Comparison of ENCODE assay signal across 1 cellular context in the genomic region with DNA sequence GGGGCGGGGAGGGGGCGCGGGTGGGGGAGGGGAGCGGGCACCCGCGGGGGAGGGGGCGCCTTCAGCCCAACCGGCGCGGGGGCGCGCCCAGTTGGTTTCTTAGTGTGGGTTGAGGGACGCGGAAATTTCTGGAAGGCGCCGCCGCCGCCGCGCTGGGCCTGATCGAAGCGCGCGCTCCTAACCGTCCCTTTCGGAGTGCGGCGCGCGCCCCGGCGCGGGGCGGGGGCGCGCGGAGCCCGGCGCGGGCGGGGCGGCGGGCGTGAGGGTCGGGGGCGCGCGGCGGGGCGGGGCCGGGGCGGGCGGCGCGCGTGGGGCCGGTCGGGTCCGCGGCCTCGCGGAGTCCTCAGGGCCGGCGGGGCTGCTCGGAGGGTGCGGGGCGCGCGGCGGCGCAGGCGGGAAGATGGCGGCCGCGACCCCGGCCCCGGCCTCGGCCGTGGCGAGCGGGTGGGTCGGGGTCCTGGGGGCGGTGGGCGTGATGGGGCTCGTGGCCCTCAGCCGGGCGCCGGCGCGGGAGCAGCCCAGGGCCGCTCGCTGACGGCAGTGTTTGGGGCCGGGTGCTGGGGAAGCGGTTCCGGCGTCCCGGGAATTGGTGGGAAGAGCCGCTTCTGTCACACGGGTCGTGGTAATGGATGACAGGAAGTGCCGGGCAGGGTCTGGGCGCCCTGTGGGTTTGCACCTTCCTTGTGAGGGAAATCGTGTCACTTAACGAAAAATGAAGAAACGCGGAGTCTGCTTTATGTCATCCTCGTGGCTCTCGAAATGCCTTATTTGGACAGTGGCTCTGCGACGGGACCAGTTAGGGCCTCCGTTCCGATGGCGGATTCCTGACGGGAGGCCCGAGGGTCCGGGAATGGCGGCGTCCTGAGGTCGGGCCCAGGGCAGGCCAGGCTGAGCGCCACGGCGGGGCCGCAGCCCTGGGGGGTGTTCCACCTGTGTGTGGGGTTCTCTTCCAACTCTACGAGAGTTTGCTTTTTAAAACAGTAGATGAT.
TF ChIP-seq lines count a peak whose summit lies in the region.

No MANE protein-coding gene starts in this region.

TF ChIP-seq in K562, 482 proteins besides CTCF, POLR2A, EP300 and RAD21 (continued from another document and continues in another):
- no peak for TF ChIP-seq TAF9B (IDR thresholded peaks at IDR 0.05; ENCODE audit: partially characterized antibody)
- TF ChIP-seq SETDB1 (IDR thresholded peaks at IDR 0.05; ENCODE audit: low read length): no peak
- no peak for TF ChIP-seq SP1 (CRISPR knock-in tag; IDR thresholded peaks at IDR 0.05)
- no peak for TF ChIP-seq NR3C1 (CRISPR knock-in tag; IDR thresholded peaks at IDR 0.05)
- TF ChIP-seq, protein P1, sequence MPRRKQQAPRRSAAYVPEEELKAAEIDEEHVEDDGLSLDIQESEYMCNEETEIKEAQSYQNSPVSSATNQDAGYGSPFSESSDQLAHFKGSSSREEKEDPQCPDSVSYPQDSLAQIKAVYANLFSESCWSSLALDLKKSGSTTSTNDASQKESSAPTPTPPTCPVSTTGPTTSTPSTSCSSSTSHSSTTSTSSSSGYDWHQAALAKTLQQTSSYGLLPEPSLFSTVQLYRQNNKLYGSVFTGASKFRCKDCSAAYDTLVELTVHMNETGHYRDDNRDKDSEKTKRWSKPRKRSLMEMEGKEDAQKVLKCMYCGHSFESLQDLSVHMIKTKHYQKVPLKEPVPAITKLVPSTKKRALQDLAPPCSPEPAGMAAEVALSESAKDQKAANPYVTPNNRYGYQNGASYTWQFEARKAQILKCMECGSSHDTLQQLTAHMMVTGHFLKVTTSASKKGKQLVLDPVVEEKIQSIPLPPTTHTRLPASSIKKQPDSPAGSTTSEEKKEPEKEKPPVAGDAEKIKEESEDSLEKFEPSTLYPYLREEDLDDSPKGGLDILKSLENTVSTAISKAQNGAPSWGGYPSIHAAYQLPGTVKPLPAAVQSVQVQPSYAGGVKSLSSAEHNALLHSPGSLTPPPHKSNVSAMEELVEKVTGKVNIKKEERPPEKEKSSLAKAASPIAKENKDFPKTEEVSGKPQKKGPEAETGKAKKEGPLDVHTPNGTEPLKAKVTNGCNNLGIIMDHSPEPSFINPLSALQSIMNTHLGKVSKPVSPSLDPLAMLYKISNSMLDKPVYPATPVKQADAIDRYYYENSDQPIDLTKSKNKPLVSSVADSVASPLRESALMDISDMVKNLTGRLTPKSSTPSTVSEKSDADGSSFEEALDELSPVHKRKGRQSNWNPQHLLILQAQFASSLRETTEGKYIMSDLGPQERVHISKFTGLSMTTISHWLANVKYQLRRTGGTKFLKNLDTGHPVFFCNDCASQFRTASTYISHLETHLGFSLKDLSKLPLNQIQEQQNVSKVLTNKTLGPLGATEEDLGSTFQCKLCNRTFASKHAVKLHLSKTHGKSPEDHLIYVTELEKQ (CRISPR knock-in tag; IDR thresholded peaks at IDR 0.05): no peak
- 0 out of 2 replicates have a peak, but pooled peaks have one; percentile 32 for TF ChIP-seq SIN3B (IDR thresholded peaks at IDR 0.05; ENCODE audit: low read depth)
- no peak for TF ChIP-seq ZNF121 (CRISPR knock-in tag; conservative IDR thresholded peaks at IDR 0.05)
- TF ChIP-seq, protein P2, sequence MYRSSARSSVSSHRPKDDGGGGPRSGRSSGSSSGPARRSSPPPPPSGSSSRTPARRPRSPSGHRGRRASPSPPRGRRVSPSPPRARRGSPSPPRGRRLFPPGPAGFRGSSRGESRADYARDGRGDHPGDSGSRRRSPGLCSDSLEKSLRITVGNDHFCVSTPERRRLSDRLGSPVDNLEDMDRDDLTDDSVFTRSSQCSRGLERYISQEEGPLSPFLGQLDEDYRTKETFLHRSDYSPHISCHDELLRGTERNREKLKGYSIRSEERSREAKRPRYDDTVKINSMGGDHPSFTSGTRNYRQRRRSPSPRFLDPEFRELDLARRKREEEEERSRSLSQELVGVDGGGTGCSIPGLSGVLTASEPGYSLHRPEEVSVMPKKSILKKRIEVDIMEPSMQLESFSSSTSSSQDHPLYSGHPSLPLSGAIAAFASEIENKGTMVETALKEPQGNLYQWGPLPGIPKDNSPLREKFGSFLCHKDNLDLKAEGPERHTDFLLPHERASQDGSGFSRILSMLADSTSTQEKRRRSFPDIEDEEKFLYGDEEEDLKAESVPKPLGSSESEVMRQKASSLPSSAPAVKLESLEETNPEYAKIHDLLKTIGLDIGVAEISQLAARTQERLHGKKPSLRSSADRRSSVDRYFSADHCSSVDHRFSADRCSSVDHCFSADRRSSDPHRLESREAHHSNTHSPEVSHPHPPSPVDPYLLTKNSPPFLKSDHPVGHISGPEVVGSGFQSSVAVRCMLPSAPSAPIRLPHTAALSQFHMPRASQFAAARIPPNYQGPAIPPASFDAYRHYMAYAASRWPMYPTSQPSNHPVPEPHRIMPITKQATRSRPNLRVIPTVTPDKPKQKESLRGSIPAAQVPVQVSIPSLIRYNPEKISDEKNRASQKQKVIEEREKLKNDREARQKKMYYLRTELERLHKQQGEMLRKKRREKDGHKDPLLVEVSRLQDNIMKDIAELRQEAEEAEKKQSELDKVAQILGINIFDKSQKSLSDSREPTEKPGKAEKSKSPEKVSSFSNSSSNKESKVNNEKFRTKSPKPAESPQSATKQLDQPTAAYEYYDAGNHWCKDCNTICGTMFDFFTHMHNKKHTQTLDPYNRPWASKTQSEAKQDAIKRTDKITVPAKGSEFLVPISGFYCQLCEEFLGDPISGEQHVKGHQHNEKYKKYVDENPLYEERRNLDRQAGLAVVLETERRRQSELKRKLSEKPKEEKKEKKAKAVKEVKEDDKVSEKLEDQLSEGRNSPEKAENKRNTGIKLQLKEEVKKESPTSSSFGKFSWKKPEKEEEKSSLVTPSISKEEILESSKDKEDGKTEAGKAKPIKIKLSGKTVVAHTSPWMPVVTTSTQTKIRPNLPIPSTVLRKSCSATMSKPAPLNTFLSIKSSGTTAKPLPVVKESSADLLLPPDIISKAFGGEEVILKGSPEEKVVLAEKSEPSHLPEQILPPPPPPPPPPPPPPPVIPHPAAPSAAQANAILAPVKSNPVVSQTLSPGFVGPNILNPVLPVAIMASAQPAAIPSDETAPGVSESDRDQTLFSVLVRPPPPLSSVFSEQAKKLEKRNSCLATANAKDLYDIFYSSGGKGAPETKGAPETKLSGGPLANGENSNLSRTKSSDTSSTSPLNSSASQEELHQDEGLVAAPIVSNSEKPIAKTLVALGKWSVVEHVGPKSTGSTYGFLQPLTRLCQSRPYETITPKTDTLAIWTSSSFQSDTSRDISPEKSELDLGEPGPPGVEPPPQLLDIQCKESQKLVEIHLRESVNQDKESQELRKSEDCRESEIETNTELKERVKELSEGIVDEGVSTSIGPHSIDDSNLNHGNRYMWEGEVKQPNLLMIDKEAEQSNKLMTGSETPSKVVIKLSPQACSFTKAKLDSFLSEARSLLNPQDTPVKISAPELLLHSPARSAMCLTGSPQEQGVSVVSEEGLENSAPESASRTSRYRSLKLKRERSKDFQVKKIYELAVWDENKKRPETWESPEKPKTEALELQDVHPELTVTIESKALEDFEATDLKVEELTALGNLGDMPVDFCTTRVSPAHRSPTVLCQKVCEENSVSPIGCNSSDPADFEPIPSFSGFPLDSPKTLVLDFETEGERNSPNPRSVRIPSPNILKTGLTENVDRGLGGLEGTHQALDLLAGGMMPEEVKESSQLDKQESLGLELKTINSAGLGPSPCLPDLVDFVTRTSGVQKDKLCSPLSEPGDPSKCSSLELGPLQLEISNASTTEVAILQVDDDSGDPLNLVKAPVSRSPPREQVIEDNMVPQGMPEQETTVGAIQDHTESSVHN (IDR thresholded peaks at IDR 0.05; ENCODE audit: borderline replicate concordance in 1 of 2, low read depth in 1 of 2): no peak
- TF ChIP-seq DMBX1 (CRISPR knock-in tag; IDR thresholded peaks at IDR 0.05; ENCODE audit: borderline replicate concordance): no peak
- TF ChIP-seq, protein P3, sequence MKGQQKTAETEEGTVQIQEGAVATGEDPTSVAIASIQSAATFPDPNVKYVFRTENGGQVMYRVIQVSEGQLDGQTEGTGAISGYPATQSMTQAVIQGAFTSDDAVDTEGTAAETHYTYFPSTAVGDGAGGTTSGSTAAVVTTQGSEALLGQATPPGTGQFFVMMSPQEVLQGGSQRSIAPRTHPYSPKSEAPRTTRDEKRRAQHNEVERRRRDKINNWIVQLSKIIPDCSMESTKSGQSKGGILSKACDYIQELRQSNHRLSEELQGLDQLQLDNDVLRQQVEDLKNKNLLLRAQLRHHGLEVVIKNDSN (CRISPR knock-in tag; IDR thresholded peaks at IDR 0.05): no peak
- no peak for TF ChIP-seq ZNF124 (CRISPR knock-in tag; IDR thresholded peaks at IDR 0.05)
- no peak for TF ChIP-seq CREBBP (IDR thresholded peaks at IDR 0.05; ENCODE audit: low read depth, low read length)
- no peak for TF ChIP-seq POLR2H (tag; IDR thresholded peaks at IDR 0.05; ENCODE audit: low read depth)
- TF ChIP-seq SRSF1 (IDR thresholded peaks at IDR 0.05; ENCODE audit: low read depth, low read length): no peak
- TF ChIP-seq GATAD2A (IDR thresholded peaks at IDR 0.05): no peak
- no peak for TF ChIP-seq ZNF324 (CRISPR knock-in tag; IDR thresholded peaks at IDR 0.05)
- no peak for TF ChIP-seq TAL1 (IDR thresholded peaks at IDR 0.05)
- TF ChIP-seq STAT5A (IDR thresholded peaks at IDR 0.05; ENCODE audit: borderline replicate concordance, low read length): no peak
- TF ChIP-seq POU5F1 (IDR thresholded peaks at IDR 0.05; ENCODE audit: borderline replicate concordance, low read depth, low read length, partially characterized antibody): no peak
- 0 out of 2 replicates have a peak, but pooled peaks have one; percentile 25 for TF ChIP-seq BACH1 (tag; IDR thresholded peaks at IDR 0.05)
- TF ChIP-seq RBM14 (IDR thresholded peaks at IDR 0.05; ENCODE audit: borderline replicate concordance, insufficient read depth, low read depth, low read length): no peak
- no peak for TF ChIP-seq NFXL1 (CRISPR knock-in tag; IDR thresholded peaks at IDR 0.05)
- TF ChIP-seq, protein P4, sequence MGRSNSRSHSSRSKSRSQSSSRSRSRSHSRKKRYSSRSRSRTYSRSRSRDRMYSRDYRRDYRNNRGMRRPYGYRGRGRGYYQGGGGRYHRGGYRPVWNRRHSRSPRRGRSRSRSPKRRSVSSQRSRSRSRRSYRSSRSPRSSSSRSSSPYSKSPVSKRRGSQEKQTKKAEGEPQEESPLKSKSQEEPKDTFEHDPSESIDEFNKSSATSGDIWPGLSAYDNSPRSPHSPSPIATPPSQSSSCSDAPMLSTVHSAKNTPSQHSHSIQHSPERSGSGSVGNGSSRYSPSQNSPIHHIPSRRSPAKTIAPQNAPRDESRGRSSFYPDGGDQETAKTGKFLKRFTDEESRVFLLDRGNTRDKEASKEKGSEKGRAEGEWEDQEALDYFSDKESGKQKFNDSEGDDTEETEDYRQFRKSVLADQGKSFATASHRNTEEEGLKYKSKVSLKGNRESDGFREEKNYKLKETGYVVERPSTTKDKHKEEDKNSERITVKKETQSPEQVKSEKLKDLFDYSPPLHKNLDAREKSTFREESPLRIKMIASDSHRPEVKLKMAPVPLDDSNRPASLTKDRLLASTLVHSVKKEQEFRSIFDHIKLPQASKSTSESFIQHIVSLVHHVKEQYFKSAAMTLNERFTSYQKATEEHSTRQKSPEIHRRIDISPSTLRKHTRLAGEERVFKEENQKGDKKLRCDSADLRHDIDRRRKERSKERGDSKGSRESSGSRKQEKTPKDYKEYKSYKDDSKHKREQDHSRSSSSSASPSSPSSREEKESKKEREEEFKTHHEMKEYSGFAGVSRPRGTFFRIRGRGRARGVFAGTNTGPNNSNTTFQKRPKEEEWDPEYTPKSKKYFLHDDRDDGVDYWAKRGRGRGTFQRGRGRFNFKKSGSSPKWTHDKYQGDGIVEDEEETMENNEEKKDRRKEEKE (IDR thresholded peaks at IDR 0.05; ENCODE audit: borderline replicate concordance in 1 of 2, control insufficient read depth in 1 of 2, low read depth in 2 of 2, low read length in 1 of 2): no peak
- TF ChIP-seq TCF3 (CRISPR knock-in tag; IDR thresholded peaks at IDR 0.05): 0 out of 2 replicates have a peak, but pooled peaks have one; percentile 4
- no peak for TF ChIP-seq RAD51 (IDR thresholded peaks at IDR 0.05; ENCODE audit: borderline replicate concordance, low read depth)
- TF ChIP-seq, protein P5, sequence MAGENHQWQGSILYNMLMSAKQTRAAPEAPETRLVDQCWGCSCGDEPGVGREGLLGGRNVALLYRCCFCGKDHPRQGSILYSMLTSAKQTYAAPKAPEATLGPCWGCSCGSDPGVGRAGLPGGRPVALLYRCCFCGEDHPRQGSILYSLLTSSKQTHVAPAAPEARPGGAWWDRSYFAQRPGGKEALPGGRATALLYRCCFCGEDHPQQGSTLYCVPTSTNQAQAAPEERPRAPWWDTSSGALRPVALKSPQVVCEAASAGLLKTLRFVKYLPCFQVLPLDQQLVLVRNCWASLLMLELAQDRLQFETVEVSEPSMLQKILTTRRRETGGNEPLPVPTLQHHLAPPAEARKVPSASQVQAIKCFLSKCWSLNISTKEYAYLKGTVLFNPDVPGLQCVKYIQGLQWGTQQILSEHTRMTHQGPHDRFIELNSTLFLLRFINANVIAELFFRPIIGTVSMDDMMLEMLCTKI (IDR thresholded peaks at IDR 0.05; ENCODE audit: partially characterized antibody): no peak
- no peak; the same call in 1 of the 2 replicates for TF ChIP-seq ARID1B (IDR thresholded peaks at IDR 0.05)
- TF ChIP-seq, protein P6, sequence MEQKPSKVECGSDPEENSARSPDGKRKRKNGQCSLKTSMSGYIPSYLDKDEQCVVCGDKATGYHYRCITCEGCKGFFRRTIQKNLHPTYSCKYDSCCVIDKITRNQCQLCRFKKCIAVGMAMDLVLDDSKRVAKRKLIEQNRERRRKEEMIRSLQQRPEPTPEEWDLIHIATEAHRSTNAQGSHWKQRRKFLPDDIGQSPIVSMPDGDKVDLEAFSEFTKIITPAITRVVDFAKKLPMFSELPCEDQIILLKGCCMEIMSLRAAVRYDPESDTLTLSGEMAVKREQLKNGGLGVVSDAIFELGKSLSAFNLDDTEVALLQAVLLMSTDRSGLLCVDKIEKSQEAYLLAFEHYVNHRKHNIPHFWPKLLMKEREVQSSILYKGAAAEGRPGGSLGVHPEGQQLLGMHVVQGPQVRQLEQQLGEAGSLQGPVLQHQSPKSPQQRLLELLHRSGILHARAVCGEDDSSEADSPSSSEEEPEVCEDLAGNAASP (IDR thresholded peaks at IDR 0.05): no peak
- no peak for TF ChIP-seq ZNF3 (CRISPR knock-in tag; IDR thresholded peaks at IDR 0.05)
